1 cellular context compared by ENCODE assay signal in genomic region chr22:42874010-42874409, GRCh38.
A peak's percentile ranks its signal among the peaks of the same experiment; 100 is the strongest.
TF ChIP-seq lines count a peak whose summit lies in the region.

No MANE protein-coding gene starts in this region.

TF ChIP-seq in HEK293, 187 proteins besides CTCF, POLR2A, EP300 and RAD21 (continued from another document):
- TF ChIP-seq, protein P1, sequence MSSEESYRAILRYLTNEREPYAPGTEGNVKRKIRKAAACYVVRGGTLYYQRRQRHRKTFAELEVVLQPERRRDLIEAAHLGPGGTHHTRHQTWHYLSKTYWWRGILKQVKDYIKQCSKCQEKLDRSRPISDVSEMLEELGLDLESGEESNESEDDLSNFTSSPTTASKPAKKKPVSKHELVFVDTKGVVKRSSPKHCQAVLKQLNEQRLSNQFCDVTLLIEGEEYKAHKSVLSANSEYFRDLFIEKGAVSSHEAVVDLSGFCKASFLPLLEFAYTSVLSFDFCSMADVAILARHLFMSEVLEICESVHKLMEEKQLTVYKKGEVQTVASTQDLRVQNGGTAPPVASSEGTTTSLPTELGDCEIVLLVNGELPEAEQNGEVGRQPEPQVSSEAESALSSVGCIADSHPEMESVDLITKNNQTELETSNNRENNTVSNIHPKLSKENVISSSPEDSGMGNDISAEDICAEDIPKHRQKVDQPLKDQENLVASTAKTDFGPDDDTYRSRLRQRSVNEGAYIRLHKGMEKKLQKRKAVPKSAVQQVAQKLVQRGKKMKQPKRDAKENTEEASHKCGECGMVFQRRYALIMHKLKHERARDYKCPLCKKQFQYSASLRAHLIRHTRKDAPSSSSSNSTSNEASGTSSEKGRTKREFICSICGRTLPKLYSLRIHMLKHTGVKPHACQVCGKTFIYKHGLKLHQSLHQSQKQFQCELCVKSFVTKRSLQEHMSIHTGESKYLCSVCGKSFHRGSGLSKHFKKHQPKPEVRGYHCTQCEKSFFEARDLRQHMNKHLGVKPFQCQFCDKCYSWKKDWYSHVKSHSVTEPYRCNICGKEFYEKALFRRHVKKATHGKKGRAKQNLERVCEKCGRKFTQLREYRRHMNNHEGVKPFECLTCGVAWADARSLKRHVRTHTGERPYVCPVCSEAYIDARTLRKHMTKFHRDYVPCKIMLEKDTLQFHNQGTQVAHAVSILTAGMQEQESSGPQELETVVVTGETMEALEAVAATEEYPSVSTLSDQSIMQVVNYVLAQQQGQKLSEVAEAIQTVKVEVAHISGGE (tag by site-specific recombination; conservative IDR thresholded peaks at IDR 0.05; ENCODE audit: low read depth) = no peak
- TF ChIP-seq EGR2 (tag by site-specific recombination; IDR thresholded peaks at IDR 0.05; ENCODE audit: low read depth) = peak; percentile 71
- TF ChIP-seq PRDM10 (tag by site-specific recombination; IDR thresholded peaks at IDR 0.05) = no peak
- TF ChIP-seq ZNF214 (tag by site-specific recombination; IDR thresholded peaks at IDR 0.05; ENCODE audit: borderline replicate concordance) = no peak
- TF ChIP-seq ZFHX2 (tag by site-specific recombination; conservative IDR thresholded peaks at IDR 0.05) = peak; percentile 52
- TF ChIP-seq, protein P2, sequence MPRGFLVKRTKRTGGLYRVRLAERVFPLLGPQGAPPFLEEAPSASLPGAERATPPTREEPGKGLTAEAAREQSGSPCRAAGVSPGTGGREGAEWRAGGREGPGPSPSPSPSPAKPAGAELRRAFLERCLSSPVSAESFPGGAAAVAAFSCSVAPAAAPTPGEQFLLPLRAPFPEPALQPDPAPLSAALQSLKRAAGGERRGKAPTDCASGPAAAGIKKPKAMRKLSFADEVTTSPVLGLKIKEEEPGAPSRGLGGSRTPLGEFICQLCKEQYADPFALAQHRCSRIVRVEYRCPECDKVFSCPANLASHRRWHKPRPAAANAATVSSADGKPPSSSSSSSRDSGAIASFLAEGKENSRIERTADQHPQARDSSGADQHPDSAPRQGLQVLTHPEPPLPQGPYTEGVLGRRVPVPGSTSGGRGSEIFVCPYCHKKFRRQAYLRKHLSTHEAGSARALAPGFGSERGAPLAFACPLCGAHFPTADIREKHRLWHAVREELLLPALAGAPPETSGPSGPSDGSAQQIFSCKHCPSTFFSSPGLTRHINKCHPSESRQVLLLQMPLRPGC (tag by site-specific recombination; IDR thresholded peaks at IDR 0.05) = no peak
- TF ChIP-seq ZNF621 (tag by site-specific recombination; IDR thresholded peaks at IDR 0.05) = no peak
